24 cellular contexts compared by ENCODE assay signal in the genomic region with DNA sequence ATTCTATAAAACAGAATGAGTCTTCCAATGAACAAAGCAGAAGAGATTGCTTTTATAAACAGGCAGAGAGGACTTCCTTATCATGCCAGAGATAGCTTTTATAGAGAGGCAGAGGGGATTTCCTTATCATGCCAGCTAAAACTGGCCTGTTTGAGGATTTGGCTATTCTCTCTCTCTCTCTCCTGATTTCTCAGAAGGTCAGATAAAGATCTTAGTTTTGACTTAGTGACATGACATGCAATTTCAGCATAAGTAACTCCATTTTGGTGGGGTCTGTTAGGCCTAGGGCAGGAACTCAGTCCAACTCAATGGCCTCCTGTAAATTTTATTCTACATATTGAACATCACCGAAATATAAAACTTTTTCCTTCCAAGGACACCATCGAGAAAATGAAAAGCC. TPM values are rescaled to one million over a fixed set of nuclear protein-coding genes. Genes with fewer than 3 reads are reported as not detected.
DNase-seq lines count a peak whose midpoint lies in the region; ATAC-seq and TF ChIP-seq lines count a peak whose summit lies in the region.
"Had no signal": no experiment of that assay in that cellular context is flagged by ENCODE, and none has a peak within 500 bp of the region (broad histone marks: within the 10 kb centered on the region; RNA-seq: fewer than 3 reads in every experiment).

No MANE protein-coding gene starts in this region.

- H3K4me3 Mint-ChIP-seq in Caco-2 (ENCODE audit: unreplicated experiment), result no peak overlapping the region
- H3K4me3 Mint-ChIP-seq: CD8-positive, alpha-beta T cell; IgD-negative memory B cell had no signal

- no peaks in the 10 kb centered on the region for H3K9me3 Mint-ChIP-seq in Caco-2 (ENCODE audit: unreplicated experiment)
- H3K9me3 Mint-ChIP-seq: CD8-positive, alpha-beta T cell; IgD-negative memory B cell had no signal

- H3K27ac Mint-ChIP-seq in Caco-2 (ENCODE audit: unreplicated experiment), result peak overlapping the region; percentile 55
- H3K27ac Mint-ChIP-seq: CD8-positive, alpha-beta T cell; IgD-negative memory B cell had no signal

- no peak for DNase-seq in Caco-2
- peak; percentile 17 for DNase-seq in SK-N-DZ (ENCODE audit: low spot score)
- DNase-seq in left colon, result no peak
- DNase-seq in sigmoid colon, result no peak
- DNase-seq in ecto neural progenitor cell (ENCODE audit: low spot score), result no peak
- no peak for DNase-seq in NCI-H1694 (lab: John Stamatoyannopoulos, UW)
- DNase-seq: ACHN; CD8-positive, alpha-beta T cell; EL; Kasumi-1; MM.1S; NCI-H1048; NCI-H1417 treated with DMSO at 0.1 percent for 48 hours; NCI-H187 treated with DMSO at 0.1 percent for 48 hours; NCI-H2227 treated with DMSO at 0.1 percent for 48 hours; NCI-H510A treated with DMSO at 0.1 percent for 48 hours; NCI-H748 treated with DMSO at 0.1 percent for 48 hours; NK-92 treated with Interleukin-12 subunit alpha and Interleukin-12 subunit beta, amount 100 ng/mL, for 24 hours; Peyer's patch had no signal

- H3K4me3 ChIP-seq in Caco-2 (ENCODE audit: low read depth, low read length) (no peak overlapping the region), sigmoid colon (no peak overlapping the region)
- H3K4me3 ChIP-seq: BLaER1 treated with 17β-estradiol and CSF1 and Interleukin-3, amounts not matched to agents 10 nM and 100 nM; Peyer's patch had no signal

- peaks cover 50% of the 10 kb centered on the region for H3K4me1 ChIP-seq in Caco-2
- H3K4me1 ChIP-seq in sigmoid colon, result peaks cover 0 to 28% (median 13%) of the 10 kb centered on the region in 4 donors

- peaks cover 6% of the 10 kb centered on the region for H3K36me3 Mint-ChIP-seq in Caco-2 (ENCODE audit: insufficient read depth, unreplicated experiment)
- H3K36me3 Mint-ChIP-seq: CD8-positive, alpha-beta T cell had no signal

- no peaks in the 10 kb centered on the region for H3K27me3 Mint-ChIP-seq in Caco-2 (ENCODE audit: insufficient read depth, unreplicated experiment)

- H3K27me3 ChIP-seq in Caco-2 (replicated peaks; ENCODE audit: control insufficient read depth, insufficient read depth, low read length) (no peaks in the 10 kb centered on the region), sigmoid colon (no peaks in the 10 kb centered on the region)
- H3K27me3 ChIP-seq: BLaER1 treated with 17β-estradiol and CSF1 and Interleukin-3, amounts not matched to agents 10 nM and 100 nM; Peyer's patch had no signal

- intact Hi-C loops in Caco-2 (cut with micrococcal nuclease; ENCODE audit: unreplicated experiment) (no loop called here), left colon (cut with DNase I, micrococcal nuclease) (no loop called here), sigmoid colon (cut with DNase I) (no loop called here)

- peaks cover 16% of the 10 kb centered on the region for H3K4me1 Mint-ChIP-seq in Caco-2 (ENCODE audit: low read depth, unreplicated experiment)
- H3K4me1 Mint-ChIP-seq: IgD-negative memory B cell had no signal

- BruUV-seq in Caco-2 (replicated peaks; lab: Mats Ljungman, UMichigan), result no TSS peak

- no peak for TF ChIP-seq CTCF in Caco-2 (IDR thresholded peaks at IDR 0.05; ENCODE audit: insufficient read depth in 1 of 2, low read depth in 1 of 2, low read length in 1 of 2, severe bottlenecking in 1 of 2, unreplicated experiment in 1 of 2)
- no peak for TF ChIP-seq CTCF in VCaP (conservative IDR thresholded peaks at IDR 0.05)
- no peak for TF ChIP-seq CTCF in sigmoid colon (IDR thresholded peaks at IDR 0.05)

- no peak for TF ChIP-seq POLR2A in sigmoid colon (IDR thresholded peaks at IDR 0.05)

- H3K9me3 ChIP-seq in Caco-2 (no peaks in the 10 kb centered on the region), sigmoid colon (no peaks in the 10 kb centered on the region)
- H3K9me3 ChIP-seq: BLaER1 treated with 17β-estradiol and CSF1 and Interleukin-3, amounts not matched to agents 10 nM and 100 nM; Peyer's patch had no signal

- CTCF ChIA-PET in Caco-2 (lab: Charles Lee), result no interaction called here

- H3K27ac ChIP-seq in VCaP, result peak overlapping the region; percentile 97
- H3K27ac ChIP-seq in sigmoid colon, result no peak overlapping the region
- H3K27ac ChIP-seq: 22Rv1; BLaER1 treated with 17β-estradiol and CSF1 and Interleukin-3, amounts not matched to agents 10 nM and 100 nM; Peyer's patch had no signal

- H3K36me3 ChIP-seq in Caco-2 (ENCODE audit: control insufficient read depth, insufficient read depth, low read length), result no peaks in the 10 kb centered on the region
- no peaks in the 10 kb centered on the region for H3K36me3 ChIP-seq in sigmoid colon
- H3K36me3 ChIP-seq: BLaER1 treated with 17β-estradiol and CSF1 and Interleukin-3, amounts not matched to agents 10 nM and 100 nM; Peyer's patch had no signal

- WGBS in sigmoid colon, 2 donors, result 68 to 87% methylated on average over 2 of the region's 2 CpGs

- POLR2A ChIA-PET in Caco-2 (lab: Charles Lee), result interaction anchor here (0.7 kb wide), 1 partner anchor 32 kb away, joined by 3 read pairs; the partner anchor contains the start of gene DENND4C

- TF ChIP-seq EP300 in sigmoid colon (IDR thresholded peaks at IDR 0.05), result no peak

- ATAC-seq in left colon (peak; percentile 49), HG02970 (IDR thresholded peaks at IDR 0.05; ENCODE audit: low FRiP score, unreplicated experiment) (no peak)
- ATAC-seq: CD8-positive, alpha-beta T cell had no signal

RNA-seq across cellular contexts. Expression of gene DENND4C, which starts 31.5 kb away (rescaled TPM):
- total RNA-seq in Caco-2 (2022), result 40.1 and 46.9 TPM in 2 replicates
- polyA plus RNA-seq in SK-N-DZ (2014; cell fraction: cytosol; rRNA removed), result 15.4 and 19.6 TPM in 2 replicates
- 16.6 and 24.5 TPM in 2 replicates for polyA plus RNA-seq in SK-N-DZ (2014; cell fraction: nucleus; rRNA removed)
- 10 to 100 TPM; 59.6 to 67.0 TPM for total RNA-seq in left colon
- total RNA-seq in sigmoid colon, result 100 to 1,000 TPM in 3 of 4 donors, 10 to 100 TPM in 1; 75.6 to 109 (median 101) TPM
- polyA plus RNA-seq in sigmoid colon, result 10 to 100 TPM; 11.3 to 15.5 (median 14.4) TPM
